8 cellular contexts compared by ENCODE assay signal in the genomic region with DNA sequence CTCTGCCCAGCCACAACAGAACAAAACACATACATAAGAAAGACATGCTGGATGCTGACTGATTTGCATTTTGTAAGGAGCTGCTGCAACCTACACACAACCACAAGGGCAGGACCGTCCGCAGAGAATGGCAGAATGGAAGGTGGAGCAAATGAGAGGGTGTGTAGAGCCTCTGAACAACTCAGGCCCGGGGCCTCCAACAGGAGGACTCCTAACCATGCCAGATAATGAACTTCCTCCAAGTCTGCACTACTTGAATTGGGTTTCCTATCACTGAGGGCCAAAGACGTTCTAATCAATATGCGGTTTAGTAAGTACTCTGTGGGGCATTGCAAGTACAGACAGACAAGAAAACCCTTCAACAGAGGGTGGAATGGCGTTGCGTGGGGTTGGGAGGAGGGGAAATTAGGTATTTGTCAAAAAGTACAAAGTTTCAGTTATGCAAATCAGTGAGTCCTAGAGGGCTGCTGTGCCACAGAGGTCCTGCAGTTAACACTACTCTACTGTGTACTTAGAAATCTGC. TPM values are rescaled to one million over a fixed set of nuclear protein-coding genes. Genes with fewer than 3 reads are reported as not detected.
DNase-seq lines count a peak whose midpoint lies in the region; ATAC-seq, FAIRE-seq and TF ChIP-seq lines count a peak whose summit lies in the region.

No MANE protein-coding gene starts in this region.

- peaks cover 97% of the 10 kb centered on the region for H4K20me1 ChIP-seq in DND-41 (ENCODE audit: insufficient read depth, low read length)

- H2AFZ ChIP-seq in DND-41 (ENCODE audit: low read depth, low read length): no peak overlapping the region

- no peak overlapping the region for H3K9ac ChIP-seq in DND-41 (ENCODE audit: low read depth, low read length)

- no peaks in the 10 kb centered on the region for H3K9me3 Mint-ChIP-seq in activated CD8-positive, alpha-beta T cell treated with anti-CD3 and anti-CD28 coated beads, Interleukin-2, amount 10 ng/mL, durations not matched to agents 7 days and 5 days (ENCODE audit: insufficient read depth)

- peaks cover 24% of the 10 kb centered on the region for H3K36me3 ChIP-seq in DND-41 (ENCODE audit: insufficient read depth, low read length)

- no peak overlapping the region for H3K4me3 Mint-ChIP-seq in activated CD8-positive, alpha-beta T cell treated with anti-CD3 and anti-CD28 coated beads, Interleukin-2, amount 10 ng/mL, durations not matched to agents 7 days and 5 days

- no peaks in the 10 kb centered on the region for H3K9me3 ChIP-seq in DND-41 (ENCODE audit: insufficient read depth, low read length, severe bottlenecking)

- H3K27me3 Mint-ChIP-seq in activated CD8-positive, alpha-beta T cell treated with anti-CD3 and anti-CD28 coated beads, Interleukin-2, amount 10 ng/mL, durations not matched to agents 7 days and 5 days (ENCODE audit: low read depth): no peaks in the 10 kb centered on the region

- no peaks in the 10 kb centered on the region for H3K27me3 ChIP-seq in DND-41 (ENCODE audit: insufficient read depth, low read length, poor library complexity)

- no peak overlapping the region for H3K4me3 ChIP-seq in DND-41 (ENCODE audit: low read depth in 1 of 2, low read length in 2 of 2)

- no peak overlapping the region for H3K27ac Mint-ChIP-seq in activated CD8-positive, alpha-beta T cell treated with anti-CD3 and anti-CD28 coated beads, Interleukin-2, amount 10 ng/mL, durations not matched to agents 7 days and 5 days

- peak; percentile 99 for FAIRE-seq in GM19239 (lab: Jason Lieb, UNC)
- FAIRE-seq in D721Med (lab: Jason Lieb, UNC): no peak

- CTCF ChIA-PET in activated CD8-positive, alpha-beta T cell treated with anti-CD3 and anti-CD28 coated beads, Interleukin-2, amount 10 ng/mL, durations not matched to agents 7 days and 5 days (lab: Charles Lee): no interaction called here

- H3K4me2 ChIP-seq in DND-41 (ENCODE audit: insufficient read depth, low read length): no peak overlapping the region

- no peak overlapping the region for H3K27ac ChIP-seq in DND-41 (ENCODE audit: low read length)

- peaks cover 57% of the 10 kb centered on the region for H3K4me1 Mint-ChIP-seq in activated CD8-positive, alpha-beta T cell treated with anti-CD3 and anti-CD28 coated beads, Interleukin-2, amount 10 ng/mL, durations not matched to agents 7 days and 5 days (ENCODE audit: low read depth)

- peaks cover 100% of the 10 kb centered on the region for H3K79me2 ChIP-seq in DND-41 (ENCODE audit: insufficient read depth, low read length)

- POLR2A ChIA-PET in activated CD8-positive, alpha-beta T cell treated with anti-CD3 and anti-CD28 coated beads, Interleukin-2, amount 10 ng/mL, durations not matched to agents 7 days and 5 days (lab: Charles Lee): no interaction called here

- ATAC-seq in DND-41 (ENCODE audit: insufficient read depth, low read depth): peak; percentile 47; the same call in 1 of the 3 replicates
- ATAC-seq in HG03066 (IDR thresholded peaks at IDR 0.05; ENCODE audit: low read depth, unreplicated experiment): peak; percentile 86
- peak; percentile 30 for ATAC-seq in activated CD8-positive, alpha-beta T cell treated with anti-CD3 and anti-CD28 coated beads, Interleukin-2, amount 10 ng/mL, durations not matched to agents 7 days and 5 days

- DNase-seq in DND-41 (no peak), GM19239 (ENCODE audit: insufficient read length, low spot score) (peak; percentile 51), D721Med (ENCODE audit: insufficient read length, low spot score) (no peak), NCI-H1436 treated with DMSO at 0.1 percent for 48 hours (lab: John Stamatoyannopoulos, UW) (no peak), SK-N-DZ (ENCODE audit: low spot score) (no peak), dermis blood vessel endothelial cell (no peak)
- no peak for DNase-seq in activated CD8-positive, alpha-beta T cell treated with anti-CD3 and anti-CD28 coated beads, Interleukin-2, amount 10 ng/mL, durations not matched to agents 7 days and 5 days

- no peaks in the 10 kb centered on the region; the same call in 1 of the 2 replicates for H3K4me1 ChIP-seq in DND-41 (ENCODE audit: insufficient read depth, low read length)

- peaks cover 27% of the 10 kb centered on the region for H3K36me3 Mint-ChIP-seq in activated CD8-positive, alpha-beta T cell treated with anti-CD3 and anti-CD28 coated beads, Interleukin-2, amount 10 ng/mL, durations not matched to agents 7 days and 5 days (ENCODE audit: low read depth)

- no peak for TF ChIP-seq CTCF in DND-41 (IDR thresholded peaks at IDR 0.05; ENCODE audit: borderline replicate concordance, extremely low read depth, low read length, poor library complexity, severe bottlenecking)
- TF ChIP-seq CTCF in D721Med (IDR thresholded peaks at IDR 0.05; ENCODE audit: insufficient read depth, missing control alignments): no peak

RNA-seq across cellular contexts. Expression of gene VOPP1, which starts 14.6 kb away (rescaled TPM):
- total RNA-seq in activated CD8-positive, alpha-beta T cell treated with anti-CD3 and anti-CD28 coated beads, Interleukin-2, amount 10 ng/mL, durations not matched to agents 7 days and 5 days: 10 to 100 TPM; 44.5 to 45.3 TPM
- 48.1 and 50.4 TPM in 2 replicates for polyA plus RNA-seq in SK-N-DZ (2014; cell fraction: cytosol; rRNA removed)
- polyA plus RNA-seq in SK-N-DZ (2014; cell fraction: nucleus; rRNA removed): 15.3 and 23.6 TPM in 2 replicates
- 140 and 171 TPM in 2 replicates for total RNA-seq in dermis blood vessel endothelial cell

Comparison
In these comparisons a context has a peak if more than half of its experiments do, and no peak if none do; other contexts are left out.
1. ATAC-seq: peak in every context shown above with its lines; median percentile 86 in HG03066; 47 in DND-41; 30 in activated CD8-positive, alpha-beta T cell treated with anti-CD3 and anti-CD28 coated beads, Interleukin-2, amount 10 ng/mL, durations not matched to agents 7 days and 5 days.